In the genomic region with DNA sequence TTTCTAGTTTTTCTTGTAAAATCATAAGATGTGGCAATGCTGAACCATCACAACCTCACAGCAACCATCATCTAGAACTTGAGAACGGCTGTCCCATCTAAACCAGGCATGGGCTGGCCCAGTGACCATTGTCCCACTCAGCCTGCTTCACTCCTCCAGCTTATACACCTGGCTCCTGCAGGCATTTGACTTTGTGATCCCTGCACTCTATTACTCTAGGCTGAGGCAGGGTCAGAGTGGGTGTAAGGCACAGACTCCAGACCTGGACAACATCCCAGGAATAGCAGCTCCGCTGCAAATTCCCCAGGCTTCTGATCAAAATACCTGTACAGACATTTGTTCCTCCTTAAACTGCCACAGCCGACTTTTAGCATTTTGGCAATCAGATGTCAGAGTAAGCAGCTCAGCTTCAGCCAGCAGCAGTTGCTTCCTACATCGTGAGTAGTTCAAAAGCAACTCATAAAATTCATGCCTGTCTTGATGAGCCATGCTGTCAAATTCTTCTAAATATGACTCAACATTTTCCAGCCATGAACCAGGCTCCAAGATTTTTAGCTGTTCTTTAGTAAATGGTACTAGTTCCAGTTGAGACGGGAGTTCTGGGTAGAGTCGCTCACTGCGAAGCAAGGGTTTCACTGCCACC, we compare ENCODE assay signal across 1 cellular context.
A peak's percentile ranks its signal among the peaks of the same experiment; 100 is the strongest.
TF ChIP-seq lines count a peak whose summit lies in the region.

No MANE protein-coding gene starts in this region.

TF ChIP-seq in endothelial cell of umbilical vein, 7 proteins besides CTCF, POLR2A, EP300 and RAD21:
- TF ChIP-seq FOS (IDR thresholded peaks at IDR 0.05; ENCODE audit: borderline replicate concordance, insufficient read depth, low read length) (peak; percentile 15), GATA2 (IDR thresholded peaks at IDR 0.05; ENCODE audit: insufficient read depth, insufficient read length, low read depth, low read length) (no peak)
TF ChIP-seq in endothelial cell of umbilical vein: peak in this region for 1.
